ENCODE assay signal across 14 cellular contexts in genomic region chr18:53153281-53153680, GRCh38.
DNase-seq lines count a peak whose midpoint lies in the region; ATAC-seq, FAIRE-seq and TF ChIP-seq lines count a peak whose summit lies in the region.
"Had no signal": no experiment of that assay in that cellular context is flagged by ENCODE, and none has a peak within 500 bp of the region (broad histone marks: within the 10 kb centered on the region; RNA-seq: fewer than 3 reads in every experiment).

No MANE protein-coding gene starts in this region.

- TF ChIP-seq CTCF in GM13976 (IDR thresholded peaks at IDR 0.05; ENCODE audit: borderline replicate concordance, control extremely low read depth, extremely low read depth, insufficient read depth, missing control alignments): peak; percentile 26

- in situ Hi-C loops in GM13976 (cut with MboI; ENCODE audit: low sequenced_read_pairs, unreplicated experiment): no loop called here

- DNase-seq in COLO668 (lab: John Stamatoyannopoulos, UW; ENCODE audit: unreplicated experiment) (peak; percentile 17), GM13976 (ENCODE audit: low spot score) (peak; percentile 6), OCI-M1 (lab: John Stamatoyannopoulos, UW) (peak; percentile 40), iPS DF 4.7 (ENCODE audit: extremely low read depth, low spot score) (peak; percentile 5), HTR-8/SVneo (ENCODE audit: insufficient read length, low spot score) (no peak)
- no peak for DNase-seq in stimulated activated CD4-positive, alpha-beta T cell treated with anti-CD3 and anti-CD28 coated beads, Interleukin-2, amount 100 ng/mL, for 24 hours
- DNase-seq: activated B cell treated with CpG ODN at 0.5 μM for 24 hours; activated naive CD4-positive, alpha-beta T cell treated with anti-CD3 and anti-CD28 coated beads, Interleukin-2, amount 50 U/mL, for 16 hours; DMS153; effector memory CD8-positive, alpha-beta T cell; NK-92 treated with Interleukin-12 subunit alpha and Interleukin-12 subunit beta, amount 100 ng/mL, for 24 hours had no signal

- no peak for FAIRE-seq in HTR-8/SVneo (lab: Jason Lieb, UNC)
- FAIRE-seq: urothelium cell line had no signal

- ATAC-seq in GM19328 (IDR thresholded peaks at IDR 0.05; ENCODE audit: unreplicated experiment): no peak
- no peak for ATAC-seq in HG03460 (IDR thresholded peaks at IDR 0.05; ENCODE audit: unreplicated experiment)
- ATAC-seq: effector memory CD8-positive, alpha-beta T cell had no signal

Comparison
In these comparisons a context has a peak if more than half of its experiments do, and no peak if none do; other contexts are left out.
1. DNase-seq: peak in COLO668 (single experiment), GM13976 (single experiment), OCI-M1 (single experiment) and iPS DF 4.7 (single experiment); none in stimulated activated CD4-positive, alpha-beta T cell treated with anti-CD3 and anti-CD28 coated beads, Interleukin-2, amount 100 ng/mL, for 24 hours (0 of 2) and HTR-8/SVneo (single experiment).